8 cellular contexts compared by ENCODE assay signal in the genomic region with DNA sequence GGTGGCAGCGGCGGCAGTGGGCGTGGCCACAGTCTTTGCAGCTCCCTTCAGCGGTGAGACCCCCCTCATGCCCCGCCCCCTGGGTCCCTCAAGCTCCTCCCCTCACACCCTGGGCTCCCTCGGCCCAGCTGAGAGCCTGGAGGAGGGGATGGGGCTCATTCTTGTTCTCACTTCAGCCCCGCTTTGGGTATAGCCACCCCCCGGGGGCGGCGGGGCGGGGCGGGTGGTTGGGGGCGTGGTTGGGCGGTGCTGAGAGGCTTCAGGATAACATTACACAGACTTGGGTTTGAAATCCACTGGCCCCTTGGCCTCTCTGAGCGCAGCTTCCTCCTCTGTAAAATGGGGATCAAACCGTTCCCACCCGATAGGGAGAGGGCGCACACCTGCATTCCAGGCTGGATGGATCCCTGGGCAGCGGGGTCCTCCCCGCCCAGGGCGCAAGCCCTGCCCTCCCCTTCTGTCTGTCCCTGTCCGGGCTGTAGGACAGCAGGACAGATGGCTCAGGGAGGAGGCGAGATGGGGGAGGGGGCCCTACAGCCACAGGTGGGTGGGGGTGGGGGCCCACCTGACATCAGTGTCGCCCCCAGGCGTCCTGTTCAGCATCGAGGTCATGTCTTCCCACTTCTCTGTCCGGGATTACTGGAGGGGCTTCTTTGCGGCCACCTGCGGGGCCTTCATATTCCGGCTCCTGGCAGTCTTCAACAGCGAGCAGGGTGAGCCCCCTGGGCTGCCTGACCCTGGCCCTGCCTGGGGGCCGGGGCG. TPM values are rescaled to one million over a fixed set of nuclear protein-coding genes. Genes with fewer than 3 reads are reported as not detected.
DNase-seq lines count a peak whose midpoint lies in the region; ATAC-seq and TF ChIP-seq lines count a peak whose summit lies in the region.

No MANE protein-coding gene starts in this region.

- H3K4me3 ChIP-seq in ovary = peak overlapping the region; percentile 27

- no peaks in the 10 kb centered on the region for H3K36me3 Mint-ChIP-seq in chondrocyte (ENCODE audit: low read depth)

- no peak for TF ChIP-seq POLR2A in ovary (IDR thresholded peaks at IDR 0.05)

- TF ChIP-seq EP300 in ovary (IDR thresholded peaks at IDR 0.05) = no peak

- intact Hi-C loops in ovary (cut with DNase I) = no loop called here

- no peaks in the 10 kb centered on the region for H3K9me3 Mint-ChIP-seq in chondrocyte (ENCODE audit: low read depth)

- H3K9me3 ChIP-seq in ovary = no peaks in the 10 kb centered on the region

- peaks cover 4% of the 10 kb centered on the region for H3K4me1 ChIP-seq in ovary (ENCODE audit: insufficient read depth)

- H3K27me3 Mint-ChIP-seq in chondrocyte (ENCODE audit: low read depth) = peaks cover 4% of the 10 kb centered on the region

- 8 to 13% (median 10%) methylated on average over 27 to 33 of the region's 33 CpGs for WGBS in ovary, 3 donors

- TF ChIP-seq CTCF in chondrocyte (IDR thresholded peaks at IDR 0.05) (peak; percentile 31), ovary (IDR thresholded peaks at IDR 0.05) (no peak)

- no peak for ATAC-seq in HG02642 (IDR thresholded peaks at IDR 0.05; ENCODE audit: poor library complexity, unreplicated experiment)

- H3K27ac ChIP-seq in ovary = peak overlapping the region in 1 of 2 donors; percentile 66

- H3K27me3 ChIP-seq in ovary = no peaks in the 10 kb centered on the region

- no peaks in the 10 kb centered on the region for H3K4me1 Mint-ChIP-seq in chondrocyte (ENCODE audit: low read depth)

- H3K36me3 ChIP-seq in ovary = no peaks in the 10 kb centered on the region

- DNase-seq in CD1c-positive myeloid dendritic cell (ENCODE audit: extremely low spot score) (peak; percentile 20), NCI-H82 treated with DMSO at 0.1 percent for 48 hours (lab: John Stamatoyannopoulos, UW; ENCODE audit: unreplicated experiment) (peak; percentile 30), chondrocyte (ENCODE audit: low spot score) (no peak), ovary (peak; percentile 64 to 75 (median 72)), DMS79 (lab: John Stamatoyannopoulos, UW) (no peak), 8988T (no peak), G401 (ENCODE audit: low spot score) (no peak)

- no peak overlapping the region for H3K27ac Mint-ChIP-seq in chondrocyte (ENCODE audit: unreplicated experiment)

- in situ Hi-C loops in G401 (cut with HindIII; ENCODE audit: low sequenced_read_pairs) = no loop called here

- no peak overlapping the region for H3K4me3 Mint-ChIP-seq in chondrocyte (ENCODE audit: unreplicated experiment)

RNA-seq across cellular contexts. Expression of gene CLCNKA, which starts 5.1 kb away (rescaled TPM):
- total RNA-seq in chondrocyte (0.12 to 0.31 TPM (median 0.21 TPM) in 3 replicates), ovary (1 to 10 TPM in 5 of 7 donors, under 1 TPM in 1, not detected in 1; 0.97 to 2.4 (median 1.2) TPM)
- polyA plus RNA-seq in ovary = under 1 TPM; 0.08 to 0.74 TPM
- 0.31 and 1.1 TPM in 2 replicates for total RNA-seq in G401 (2014; rRNA removed; shearing (Covaris generic))

RNA-seq across cellular contexts. Expression of gene HSPB7, which starts 9.1 kb away (rescaled TPM):
- total RNA-seq in chondrocyte (61.2 to 160 TPM (median 160 TPM) in 3 replicates), ovary (10 to 100 TPM in 6 of 7 donors, 1 to 10 TPM in 1; 1.9 to 68.7 (median 35.8) TPM)
- 10 to 100 TPM; 21.9 to 25.4 TPM for polyA plus RNA-seq in ovary
- 3.2 and 7.1 TPM in 2 replicates for total RNA-seq in G401 (2014; rRNA removed; shearing (Covaris generic))

RNA-seq across cellular contexts. Expression of gene CLCNKB, which starts 16.7 kb away (rescaled TPM):
- total RNA-seq in chondrocyte (0.57 to 0.69 TPM in 2 of 3 replicates, not detected in the other), ovary (1 to 10 TPM in 4 of 7 donors, under 1 TPM in 2, not detected in 1; 0.82 to 8.2 (median 1.9) TPM)
- polyA plus RNA-seq in ovary = under 1 TPM; 0.18 to 0.42 TPM
- 1.3 TPM in 1 of 2 replicates, not detected in the other for total RNA-seq in G401 (2014; rRNA removed; shearing (Covaris generic))

RNA-seq across cellular contexts. Expression of gene SRARP, which starts 22.9 kb away (rescaled TPM):
- total RNA-seq in chondrocyte (not detected in 3 replicates), ovary (not detected)
- polyA plus RNA-seq in ovary = not detected
- total RNA-seq in G401 (2014; rRNA removed; shearing (Covaris generic)) = not detected in 2 replicates

RNA-seq across cellular contexts. Expression of gene FAM131C, which starts 46.5 kb away (rescaled TPM):
- total RNA-seq in chondrocyte = 0.24 to 0.72 TPM (median 0.70 TPM) in 3 replicates
- total RNA-seq in ovary = 1 to 10 TPM in 1 of 7 donors, under 1 TPM in 5, not detected in 1; 0.20 to 1.3 (median 0.42) TPM
- under 1 TPM; 0.10 to 0.16 TPM for polyA plus RNA-seq in ovary
- 0.88 and 1.3 TPM in 2 replicates for total RNA-seq in G401 (2014; rRNA removed; shearing (Covaris generic))

Comparison
In these comparisons a context has a peak if more than half of its experiments do, and no peak if none do; other contexts are left out.
1. DNase-seq: peak in CD1c-positive myeloid dendritic cell (single experiment), NCI-H82 treated with DMSO at 0.1 percent for 48 hours (single experiment) and ovary (5 of 5); none in chondrocyte (single experiment), DMS79 (single experiment), 8988T (single experiment) and G401 (single experiment).